Comparison of ENCODE assay signal across 14 cellular contexts in genomic region chr18:31487251-31488015, GRCh38. TPM values are rescaled to one million over a fixed set of nuclear protein-coding genes. Genes with fewer than 3 reads are reported as not detected.
DNase-seq lines count a peak whose midpoint lies in the region; ATAC-seq, FAIRE-seq and TF ChIP-seq lines count a peak whose summit lies in the region.
"Had no signal": no experiment of that assay in that cellular context is flagged by ENCODE, and none has a peak within 500 bp of the region (broad histone marks: within the 10 kb centered on the region; RNA-seq: fewer than 3 reads in every experiment).

No MANE protein-coding gene starts in this region.

- in situ Hi-C loops in astrocyte of the spinal cord (cut with HindIII; ENCODE audit: low sequenced_read_pairs): no loop called here

- H4K20me1 ChIP-seq in keratinocyte (ENCODE audit: control insufficient read depth, extremely low read depth, insufficient read depth, low read length): no peaks in the 10 kb centered on the region

- H3K36me3 Mint-ChIP-seq in type B pancreatic cell (no peaks in the 10 kb centered on the region), Caco-2 (ENCODE audit: insufficient read depth, unreplicated experiment) (peaks cover 7% of the 10 kb centered on the region)
- H3K36me3 Mint-ChIP-seq in activated T-helper 2 cell treated with anti-CD3 and anti-CD28 coated beads, Interferon-gamma antibody, Interleukin-2, Interleukin-4, amounts not matched to agents 10 μg/mL and 5 μg/mL and 100 μg/mL, durations not matched to agents 14 hours and 24 hours and 36 hours (ENCODE audit: low read depth): no peaks in the 10 kb centered on the region

- CTCF ChIA-PET in Caco-2 (lab: Charles Lee): no interaction called here

- peak overlapping the region; percentile 42 for H3K4me2 ChIP-seq in keratinocyte (ENCODE audit: control insufficient read depth, extremely low read depth, insufficient read depth, low read depth, low read length)

- H3K4me3 ChIP-seq in astrocyte of the spinal cord (ENCODE audit: low read depth, low read length) (no peak overlapping the region), keratinocyte (ENCODE audit: control insufficient read depth in 2 of 3, extremely low read depth in 1 of 3, insufficient read depth in 2 of 3, low read depth in 1 of 3, low read length in 3 of 3) (peak overlapping the region in 1 of 3 experiments; percentile 34), Caco-2 (ENCODE audit: low read depth, low read length) (no peak overlapping the region)
- H3K4me3 ChIP-seq: adrenal gland, right atrium auricular region, thyroid gland had no signal

- DNase-seq in HK-2 (ENCODE audit: unreplicated experiment): peak; percentile 51
- DNase-seq in astrocyte of the spinal cord (ENCODE audit: low read depth, low spot score): peak; percentile 90
- DNase-seq in keratinocyte (ENCODE audit: low read depth, low spot score): peak; percentile 90
- no peak for DNase-seq in type B pancreatic cell (ENCODE audit: extremely low spot score, unreplicated experiment)
- no peak for DNase-seq in GOT3 (lab: John Stamatoyannopoulos, UW)
- DNase-seq in Caco-2: no peak
- DNase-seq in activated T-helper 2 cell treated with anti-CD3 and anti-CD28 coated beads, Interferon-gamma antibody, Interleukin-2, Interleukin-4, amounts not matched to agents 10 μg/mL and 5 μg/mL and 100 μg/mL, durations not matched to agents 14 hours and 24 hours and 36 hours (ENCODE audit: low spot score): no peak
- DNase-seq: NCI-H345, SHP77, thyroid gland had no signal

- dilution Hi-C loops in keratinocyte (cut with MboI; ENCODE audit: extremely low pct_ligation_motif_present, low sequenced_read_pairs): no loop called here

- H3K27ac Mint-ChIP-seq in type B pancreatic cell (peak overlapping the region; percentile 88), Caco-2 (ENCODE audit: unreplicated experiment) (no peak overlapping the region)
- H3K27ac Mint-ChIP-seq in activated T-helper 2 cell treated with anti-CD3 and anti-CD28 coated beads, Interferon-gamma antibody, Interleukin-2, Interleukin-4, amounts not matched to agents 10 μg/mL and 5 μg/mL and 100 μg/mL, durations not matched to agents 14 hours and 24 hours and 36 hours: no peak overlapping the region

- ATAC-seq in GM19397 (IDR thresholded peaks at IDR 0.05; ENCODE audit: unreplicated experiment): no peak

- intact Hi-C loops in Caco-2 (cut with micrococcal nuclease; ENCODE audit: unreplicated experiment): no loop called here
- intact Hi-C loops in activated T-helper 2 cell treated with anti-CD3 and anti-CD28 coated beads, Interferon-gamma antibody, Interleukin-2, Interleukin-4, amounts not matched to agents 10 μg/mL and 5 μg/mL and 100 μg/mL, durations not matched to agents 14 hours and 24 hours and 36 hours (cut with micrococcal nuclease): no loop called here

- H3K4me1 ChIP-seq in keratinocyte (ENCODE audit: control insufficient read depth, extremely low read depth, insufficient read depth, low read length) (peaks cover 62% of the 10 kb centered on the region), Caco-2 (peaks cover 13% of the 10 kb centered on the region)
- H3K4me1 ChIP-seq: adrenal gland, right atrium auricular region, thyroid gland had no signal

- H3K9me3 Mint-ChIP-seq in type B pancreatic cell (peaks cover 6% of the 10 kb centered on the region), Caco-2 (ENCODE audit: unreplicated experiment) (peaks cover 10% of the 10 kb centered on the region)
- H3K9me3 Mint-ChIP-seq in activated T-helper 2 cell treated with anti-CD3 and anti-CD28 coated beads, Interferon-gamma antibody, Interleukin-2, Interleukin-4, amounts not matched to agents 10 μg/mL and 5 μg/mL and 100 μg/mL, durations not matched to agents 14 hours and 24 hours and 36 hours: no peaks in the 10 kb centered on the region

- H3K4me3 Mint-ChIP-seq in type B pancreatic cell (no peak overlapping the region), Caco-2 (ENCODE audit: unreplicated experiment) (no peak overlapping the region)
- no peak overlapping the region for H3K4me3 Mint-ChIP-seq in activated T-helper 2 cell treated with anti-CD3 and anti-CD28 coated beads, Interferon-gamma antibody, Interleukin-2, Interleukin-4, amounts not matched to agents 10 μg/mL and 5 μg/mL and 100 μg/mL, durations not matched to agents 14 hours and 24 hours and 36 hours (ENCODE audit: low read depth)

- H2AFZ ChIP-seq in keratinocyte (ENCODE audit: control insufficient read depth, low read length): no peak overlapping the region

- H3K4me1 Mint-ChIP-seq in type B pancreatic cell (ENCODE audit: unreplicated experiment): peaks cover 19% of the 10 kb centered on the region
- no peaks in the 10 kb centered on the region for H3K4me1 Mint-ChIP-seq in Caco-2 (ENCODE audit: low read depth, unreplicated experiment)
- H3K4me1 Mint-ChIP-seq in activated T-helper 2 cell treated with anti-CD3 and anti-CD28 coated beads, Interferon-gamma antibody, Interleukin-2, Interleukin-4, amounts not matched to agents 10 μg/mL and 5 μg/mL and 100 μg/mL, durations not matched to agents 14 hours and 24 hours and 36 hours (ENCODE audit: low read depth): no peaks in the 10 kb centered on the region

- peaks cover 0 to 3% of the 10 kb centered on the region in 2 experiments for H3K36me3 ChIP-seq in keratinocyte (ENCODE audit: control insufficient read depth in 2 of 2, extremely low read depth in 1 of 2, insufficient read depth in 2 of 2, low read length in 2 of 2)
- no peaks in the 10 kb centered on the region for H3K36me3 ChIP-seq in Caco-2 (ENCODE audit: control insufficient read depth, insufficient read depth, low read length)
- H3K36me3 ChIP-seq: adrenal gland, right atrium auricular region, thyroid gland had no signal

- H3K27ac ChIP-seq in keratinocyte (ENCODE audit: control insufficient read depth, insufficient read depth, low read length): peak overlapping the region; percentile 91
- H3K27ac ChIP-seq: adrenal gland, right atrium auricular region, thyroid gland had no signal

- H3K79me2 ChIP-seq in keratinocyte (ENCODE audit: control insufficient read depth, insufficient read depth, low read length): no peaks in the 10 kb centered on the region

- H3K27me3 ChIP-seq in keratinocyte (ENCODE audit: control insufficient read depth, extremely low read depth, insufficient read depth, low read length) (no peaks in the 10 kb centered on the region), Caco-2 (replicated peaks; ENCODE audit: control insufficient read depth, insufficient read depth, low read length) (no peaks in the 10 kb centered on the region)
- H3K27me3 ChIP-seq: right atrium auricular region, thyroid gland had no signal

- H3K27me3 Mint-ChIP-seq in type B pancreatic cell (no peaks in the 10 kb centered on the region), Caco-2 (ENCODE audit: insufficient read depth, unreplicated experiment) (no peaks in the 10 kb centered on the region)
- peaks cover 5% of the 10 kb centered on the region for H3K27me3 Mint-ChIP-seq in activated T-helper 2 cell treated with anti-CD3 and anti-CD28 coated beads, Interferon-gamma antibody, Interleukin-2, Interleukin-4, amounts not matched to agents 10 μg/mL and 5 μg/mL and 100 μg/mL, durations not matched to agents 14 hours and 24 hours and 36 hours (ENCODE audit: low read depth)

- peak overlapping the region; percentile 51 for H3K9ac ChIP-seq in keratinocyte (ENCODE audit: control insufficient read depth, extremely low read depth, insufficient read depth, low read length)

- no peaks in the 10 kb centered on the region for H3K9me1 ChIP-seq in keratinocyte (ENCODE audit: control insufficient read depth, extremely low read depth, insufficient read depth, low read length)

- no TSS peak for BruUV-seq in Caco-2 (replicated peaks; lab: Mats Ljungman, UMichigan)

- peak; percentile 100 for FAIRE-seq in keratinocyte (lab: Jason Lieb, UNC)
- FAIRE-seq: GM12891 had no signal

- TF ChIP-seq CTCF in astrocyte of the spinal cord (IDR thresholded peaks at IDR 0.05; ENCODE audit: low read depth, low read length): no peak
- no peak for TF ChIP-seq CTCF in keratinocyte (optimal IDR thresholded peaks at IDR 0.05 in 1 of 3, IDR thresholded peaks at IDR 0.05 in 1 of 3, conservative IDR thresholded peaks at IDR 0.05 in 1 of 3; ENCODE audit: extremely low read depth in 1 of 3, insufficient read depth in 2 of 3, low read length in 3 of 3)
- no peak for TF ChIP-seq CTCF in type B pancreatic cell (conservative IDR thresholded peaks at IDR 0.05)
- TF ChIP-seq CTCF in Caco-2 (IDR thresholded peaks at IDR 0.05; ENCODE audit: insufficient read depth in 1 of 2, low read depth in 1 of 2, low read length in 1 of 2, severe bottlenecking in 1 of 2, unreplicated experiment in 1 of 2): no peak

- H3K9me3 ChIP-seq in keratinocyte (ENCODE audit: control insufficient read depth, low read depth, low read length): no peaks in the 10 kb centered on the region
- no peaks in the 10 kb centered on the region for H3K9me3 ChIP-seq in Caco-2
- H3K9me3 ChIP-seq: adrenal gland, right atrium auricular region, thyroid gland had no signal

- POLR2A ChIA-PET in Caco-2 (lab: Charles Lee): no interaction called here

RNA-seq across cellular contexts. Expression of gene DSG2, which starts 10.5 kb away (rescaled TPM):
- polyA plus RNA-seq in keratinocyte: 117 to 157 TPM (median 140 TPM) in 3 replicates
- 45.0 TPM for polyA plus RNA-seq in keratinocyte (2011; ENCODE audit: low read depth)
- polyA plus RNA-seq in keratinocyte (2011; cell fraction: cytosol; rRNA removed): 36.7 and 70.7 TPM in 2 replicates
- 159 and 180 TPM in 2 replicates for polyA plus RNA-seq in keratinocyte (2011; cell fraction: nucleus; rRNA removed)
- polyA plus RNA-seq in keratinocyte (2012; ENCODE audit: low replicate concordance): 30.9 and 98.2 TPM in 2 replicates
- polyA minus RNA-seq in keratinocyte: 60.4 to 135 TPM (median 94.1 TPM) in 3 replicates
- 53.3 TPM for polyA minus RNA-seq in keratinocyte (2011; cell fraction: cytosol; rRNA and poly(A)+ RNA removed)
- polyA minus RNA-seq in keratinocyte (2011; cell fraction: nucleus; rRNA and poly(A)+ RNA removed): 162 and 289 TPM in 2 replicates
- total RNA-seq in type B pancreatic cell (ENCODE audit: low replicate concordance) (117 and 272 TPM in 2 replicates), Caco-2 (2022) (32.1 and 33.6 TPM in 2 replicates)
- total RNA-seq in activated T-helper 2 cell treated with anti-CD3 and anti-CD28 coated beads, Interferon-gamma antibody, Interleukin-2, Interleukin-4, amounts not matched to agents 10 μg/mL and 5 μg/mL and 100 μg/mL, durations not matched to agents 14 hours and 24 hours and 36 hours: 1.4 and 1.7 TPM in 2 replicates

RNA-seq across cellular contexts. Expression of gene DSG3, which starts 39.9 kb away (rescaled TPM):
- polyA plus RNA-seq in keratinocyte: 172 to 488 TPM (median 259 TPM) in 3 replicates
- 288 TPM for polyA plus RNA-seq in keratinocyte (2011; ENCODE audit: low read depth)
- 59.0 and 114 TPM in 2 replicates for polyA plus RNA-seq in keratinocyte (2011; cell fraction: cytosol; rRNA removed)
- polyA plus RNA-seq in keratinocyte (2011; cell fraction: nucleus; rRNA removed): 495 and 579 TPM in 2 replicates
- polyA plus RNA-seq in keratinocyte (2012; ENCODE audit: low replicate concordance): 132 and 436 TPM in 2 replicates
- polyA minus RNA-seq in keratinocyte: 95.0 to 692 TPM (median 426 TPM) in 3 replicates
- 153 TPM for polyA minus RNA-seq in keratinocyte (2011; cell fraction: cytosol; rRNA and poly(A)+ RNA removed)
- polyA minus RNA-seq in keratinocyte (2011; cell fraction: nucleus; rRNA and poly(A)+ RNA removed): 734 and 1,189 TPM in 2 replicates
- total RNA-seq in type B pancreatic cell (ENCODE audit: low replicate concordance) (1.1 and 4.5 TPM in 2 replicates), Caco-2 (2022) (0.14 TPM in 1 of 2 replicates, not detected in the other)
- total RNA-seq in activated T-helper 2 cell treated with anti-CD3 and anti-CD28 coated beads, Interferon-gamma antibody, Interleukin-2, Interleukin-4, amounts not matched to agents 10 μg/mL and 5 μg/mL and 100 μg/mL, durations not matched to agents 14 hours and 24 hours and 36 hours: not detected in 2 replicates

Comparison
In these comparisons a context has a peak if more than half of its experiments do, and no peak if none do; other contexts are left out.
1. DNase-seq: peak in HK-2 (single experiment), astrocyte of the spinal cord (single experiment) and keratinocyte (single experiment); none in type B pancreatic cell (single experiment), GOT3 (single experiment), Caco-2 (0 of 2) and activated T-helper 2 cell treated with anti-CD3 and anti-CD28 coated beads, Interferon-gamma antibody, Interleukin-2, Interleukin-4, amounts not matched to agents 10 μg/mL and 5 μg/mL and 100 μg/mL, durations not matched to agents 14 hours and 24 hours and 36 hours (single experiment).
2. RNA of gene DSG2, which starts 10.5 kb away (total RNA-seq): 117 to 272 TPM in type B pancreatic cell and 32.1 to 33.6 TPM in Caco-2; 1.4 to 1.7 TPM in activated T-helper 2 cell treated with anti-CD3 and anti-CD28 coated beads, Interferon-gamma antibody, Interleukin-2, Interleukin-4, amounts not matched to agents 10 μg/mL and 5 μg/mL and 100 μg/mL, durations not matched to agents 14 hours and 24 hours and 36 hours; every median in the first group is over 10 times any median in the second.